ENCODE assay signal across 10 cellular contexts in genomic region chr2:24855703-24856102, GRCh38.
DNase-seq lines count a peak whose midpoint lies in the region; ATAC-seq and TF ChIP-seq lines count a peak whose summit lies in the region.
"Had no signal": no experiment of that assay in that cellular context is flagged by ENCODE, and none has a peak within 500 bp of the region (broad histone marks: within the 10 kb centered on the region; RNA-seq: fewer than 3 reads in every experiment).

No MANE protein-coding gene starts in this region.

- peaks cover 4% of the 10 kb centered on the region for H3F3A ChIP-seq in GM23248 (ENCODE audit: insufficient read depth)

- H3K9me2 ChIP-seq in GM23248 (ENCODE audit: insufficient read depth): no peaks in the 10 kb centered on the region

- no peaks in the 10 kb centered on the region for H3K27me3 ChIP-seq in GM23248 (replicated peaks; ENCODE audit: insufficient read depth)
- H3K27me3 ChIP-seq in brain microvascular endothelial cell (replicated peaks): no peaks in the 10 kb centered on the region
- no peaks in the 10 kb centered on the region for H3K27me3 ChIP-seq in layer of hippocampus (ENCODE audit: control insufficient read depth, insufficient read depth, low read length)
- H3K27me3 ChIP-seq in stomach: no peaks in the 10 kb centered on the region

- H3K4me3 ChIP-seq in GM23248 (no peak overlapping the region), brain microvascular endothelial cell (ENCODE audit: low read depth, low read length) (no peak overlapping the region), stomach (no peak overlapping the region)

- no peaks in the 10 kb centered on the region for H3K36me3 ChIP-seq in GM23248 (ENCODE audit: low read depth)
- H3K36me3 ChIP-seq in brain microvascular endothelial cell (replicated peaks): no peaks in the 10 kb centered on the region
- no peaks in the 10 kb centered on the region for H3K36me3 ChIP-seq in stomach

- TF ChIP-seq CTCF in brain microvascular endothelial cell (IDR thresholded peaks at IDR 0.05; ENCODE audit: low read depth, low read length, missing control alignments) (no peak), stomach (IDR thresholded peaks at IDR 0.05) (no peak)

- ATAC-seq in GM21825 (IDR thresholded peaks at IDR 0.05; ENCODE audit: unreplicated experiment): no peak

- peak overlapping the region; percentile 16 for H3K4me2 ChIP-seq in GM23248 (ENCODE audit: unreplicated experiment)

- in situ Hi-C loops in GM23248 (cut with MboI): no loop called here
- in situ Hi-C loops in brain microvascular endothelial cell (cut with HindIII; ENCODE audit: low pct_ligation_motif_present, low sequenced_read_pairs): no loop called here

- no peak for TF ChIP-seq EP300 in stomach (IDR thresholded peaks at IDR 0.05)

- no peaks in the 10 kb centered on the region for H3K9me3 ChIP-seq in GM23248 (ENCODE audit: low read depth)
- no peaks in the 10 kb centered on the region for H3K9me3 ChIP-seq in stomach

- peaks cover 17% of the 10 kb centered on the region for H3K4me1 ChIP-seq in GM23248 (ENCODE audit: insufficient read depth)
- H3K4me1 ChIP-seq in stomach: peaks cover 0 to 13% (median 0%) of the 10 kb centered on the region in 4 donors

- H3K27ac ChIP-seq in GM23248 (peak overlapping the region; percentile 31; the same call in 1 of the 2 replicates), brain microvascular endothelial cell (no peak overlapping the region), layer of hippocampus (ENCODE audit: low read depth, low read length) (peak overlapping the region; percentile 56), stomach (peak overlapping the region; percentile 35 to 77 (median 60))

- 6 to 10% methylated on average over 4 of the region's 4 CpGs for WGBS in GM23248 (ENCODE audit: low coverage in 1 of 2, low lambda C conversion rate in 2 of 2, missing lambda C conversion rate in 2 of 2), 2 experiments
- WGBS in stomach, 5 donors: 55 to 83% (median 66%) methylated on average over 3 to 4 of the region's 4 CpGs

- no peak for TF ChIP-seq POLR2A in stomach (IDR thresholded peaks at IDR 0.05)

- DNase-seq in GM23248 (peak; percentile 76), brain microvascular endothelial cell (peak; percentile 45), stomach (no peak), LoVo (ENCODE audit: low spot score) (no peak), NOMO-1 treated with DMSO at 0.1 percent for 48 hours (lab: John Stamatoyannopoulos, UW; ENCODE audit: unreplicated experiment) (no peak), Ammon's horn (ENCODE audit: low spot score) (no peak)
- DNase-seq: activated T-cell treated with anti-CD3 and anti-CD28 coated beads, Interleukin-2, amount 50 U/mL, for 48 hours; NCI-H1436 had no signal

- H2AFZ ChIP-seq in GM23248: peak overlapping the region; percentile 41

- H4K20me1 ChIP-seq in GM23248 (ENCODE audit: insufficient read depth): no peaks in the 10 kb centered on the region

- intact Hi-C loops in stomach (cut with DNase I; ENCODE audit: low total_unique reads): no loop called here

- H3K79me2 ChIP-seq in GM23248 (ENCODE audit: insufficient read depth): no peaks in the 10 kb centered on the region

- H3K9ac ChIP-seq in GM23248: peak overlapping the region; percentile 15; the same call in 1 of the 2 replicates

Comparison
In these comparisons a context has a peak if more than half of its experiments do, and no peak if none do; other contexts are left out.
1. DNase-seq: peak in GM23248 (single experiment) and brain microvascular endothelial cell (single experiment); none in stomach (single experiment), LoVo (single experiment), NOMO-1 treated with DMSO at 0.1 percent for 48 hours (single experiment) and Ammon's horn (single experiment).